In genomic region chr2:119352357-119352756, GRCh38 we compare ENCODE assay signal across 8 cellular contexts. TPM values are rescaled to one million over a fixed set of nuclear protein-coding genes. Genes with fewer than 3 reads are reported as not detected.
A peak's percentile ranks its signal among the peaks of the same experiment; 100 is the strongest.
DNase-seq lines count a peak whose midpoint lies in the region; ATAC-seq and TF ChIP-seq lines count a peak whose summit lies in the region.

No MANE protein-coding gene starts in this region.

- H3K27ac ChIP-seq in mammary epithelial cell (ENCODE audit: insufficient read depth, low read depth, low read length): no peak overlapping the region
- H3K27ac ChIP-seq in CD4-positive, alpha-beta T cell (ENCODE audit: low read depth, low read length): no peak overlapping the region

- dilution Hi-C loops in mammary epithelial cell (cut with HindIII; ENCODE audit: low sequenced_read_pairs): loop anchor here (5.0 kb wide), 1 partner anchor 55 kb away; no protein-coding TSS in a partner anchor

- BruUV-seq in mammary epithelial cell (replicated peaks; lab: Mats Ljungman, UMichigan): no TSS peak

- no peaks in the 10 kb centered on the region for H3K9me3 Mint-ChIP-seq in endothelial cell (ENCODE audit: unreplicated experiment)
- H3K9me3 Mint-ChIP-seq in CD4-positive, alpha-beta T cell: no peaks in the 10 kb centered on the region

- H3K4me2 ChIP-seq in mammary epithelial cell (ENCODE audit: insufficient read depth, low read depth, low read length): no peak overlapping the region

- no peaks in the 10 kb centered on the region for H3K36me3 ChIP-seq in mammary epithelial cell (ENCODE audit: insufficient read depth, low read length)

- no peaks in the 10 kb centered on the region for H3K79me2 ChIP-seq in mammary epithelial cell (ENCODE audit: insufficient read depth, low read length)

- H3K27me3 ChIP-seq in mammary epithelial cell (ENCODE audit: insufficient read depth, low read length): no peaks in the 10 kb centered on the region
- no peaks in the 10 kb centered on the region for H3K27me3 ChIP-seq in CD4-positive, alpha-beta T cell (ENCODE audit: control insufficient read depth, insufficient read depth, low read length)

- H3K27ac Mint-ChIP-seq in endothelial cell (ENCODE audit: unreplicated experiment): no peak overlapping the region
- no peak overlapping the region for H3K27ac Mint-ChIP-seq in CD4-positive, alpha-beta T cell

- H4K20me1 ChIP-seq in mammary epithelial cell (ENCODE audit: insufficient read depth, low read length): no peaks in the 10 kb centered on the region

- H3K9me3 ChIP-seq in mammary epithelial cell (replicated peaks; ENCODE audit: insufficient read depth, low read length): no peaks in the 10 kb centered on the region
- H3K9me3 ChIP-seq in CD4-positive, alpha-beta T cell (ENCODE audit: control insufficient read depth, low read length): no peaks in the 10 kb centered on the region

- H2AFZ ChIP-seq in mammary epithelial cell (ENCODE audit: low read depth, low read length): no peak overlapping the region

- TF ChIP-seq CTCF in mammary epithelial cell (conservative IDR thresholded peaks at IDR 0.05 in 1 of 2, IDR thresholded peaks at IDR 0.05 in 1 of 2; ENCODE audit: extremely low read depth in 1 of 2, insufficient read depth in 1 of 2, low read depth in 1 of 2, low read length in 2 of 2) (no peak), endothelial cell (IDR thresholded peaks at IDR 0.05; ENCODE audit: unreplicated experiment) (no peak)
- TF ChIP-seq CTCF in CD4-positive, alpha-beta T cell (IDR thresholded peaks at IDR 0.05): no peak

- DNase-seq in DMS 273 (lab: John Stamatoyannopoulos, UW; ENCODE audit: unreplicated experiment) (peak; percentile 67), mammary epithelial cell (peak; percentile 4), HT-29 (ENCODE audit: low spot score) (no peak), endothelial cell (ENCODE audit: low spot score) (no peak), T-helper 1 cell (no peak)
- no peak for DNase-seq in CD4-positive, alpha-beta T cell

- H3K4me1 Mint-ChIP-seq in endothelial cell (ENCODE audit: unreplicated experiment): peaks cover 11% of the 10 kb centered on the region
- peaks cover under 1% of the 10 kb centered on the region for H3K4me1 Mint-ChIP-seq in CD4-positive, alpha-beta T cell (ENCODE audit: low read depth)

- in situ Hi-C loops in mammary epithelial cell (cut with MboI; ENCODE audit: low sequenced_read_pairs in 2 of 2): no loop called here

- peak; percentile 96 for ATAC-seq in GM19463 (IDR thresholded peaks at IDR 0.05; ENCODE audit: unreplicated experiment)
- peak; percentile 94 for ATAC-seq in HG03432 (IDR thresholded peaks at IDR 0.05; ENCODE audit: unreplicated experiment)
- no peak for ATAC-seq in CD4-positive, alpha-beta T cell (ENCODE audit: poor library complexity)

- H3K4me1 ChIP-seq in mammary epithelial cell (ENCODE audit: insufficient read depth, low read length): no peaks in the 10 kb centered on the region

- H3K4me3 Mint-ChIP-seq in endothelial cell (ENCODE audit: unreplicated experiment): no peak overlapping the region
- H3K4me3 Mint-ChIP-seq in CD4-positive, alpha-beta T cell: no peak overlapping the region

- no peaks in the 10 kb centered on the region for H3K27me3 Mint-ChIP-seq in endothelial cell (ENCODE audit: unreplicated experiment)
- no peaks in the 10 kb centered on the region for H3K27me3 Mint-ChIP-seq in CD4-positive, alpha-beta T cell

- CTCF ChIA-PET in mammary epithelial cell (lab: Charles Lee; ENCODE audit: low non-redundant PET): no interaction called here
- CTCF ChIA-PET in CD4-positive, alpha-beta T cell (lab: Charles Lee): no interaction called here

- H3K9ac ChIP-seq in mammary epithelial cell (ENCODE audit: insufficient read depth, low read length): no peak overlapping the region

- H3K4me3 ChIP-seq in mammary epithelial cell (replicated peaks in 1 of 3; ENCODE audit: insufficient read depth in 1 of 3, low read depth in 2 of 3, low read length in 3 of 3): no peak overlapping the region

- POLR2A ChIA-PET in CD4-positive, alpha-beta T cell (lab: Charles Lee): no interaction called here

- H3K36me3 Mint-ChIP-seq in endothelial cell (ENCODE audit: low read depth, unreplicated experiment): no peaks in the 10 kb centered on the region
- H3K36me3 Mint-ChIP-seq in CD4-positive, alpha-beta T cell (ENCODE audit: low read depth): no peaks in the 10 kb centered on the region

- intact Hi-C loops in mammary epithelial cell (cut with micrococcal nuclease): no loop called here
- intact Hi-C loops in CD4-positive, alpha-beta T cell (cut with DNase I, micrococcal nuclease): no loop called here

RNA-seq across cellular contexts. Expression of gene C2orf76, which starts 14.3 kb away (rescaled TPM):
- total RNA-seq in mammary epithelial cell (1 to 10 TPM; 6.2 to 8.3 TPM), endothelial cell (ENCODE audit: unreplicated experiment) (10.8 TPM)
- 6.8 TPM for polyA plus RNA-seq in mammary epithelial cell
- polyA minus RNA-seq in mammary epithelial cell: 5.1 TPM
- 0.25 and 2.8 TPM in 2 replicates for total RNA-seq in HT-29 (2014; rRNA removed; shearing (Covaris generic))
- 1 to 10 TPM; 2.8 to 4.5 TPM for total RNA-seq in CD4-positive, alpha-beta T cell

RNA-seq across cellular contexts. Expression of gene DBI, which starts 14.4 kb away (rescaled TPM):
- total RNA-seq in mammary epithelial cell: 100 to 1,000 TPM in 1 of 2 donors, 10 to 100 TPM in 1; 36.5 to 217 TPM
- polyA plus RNA-seq in mammary epithelial cell: 583 TPM
- 109 TPM for polyA minus RNA-seq in mammary epithelial cell
- 152 and 179 TPM in 2 replicates for total RNA-seq in HT-29 (2014; rRNA removed; shearing (Covaris generic))
- total RNA-seq in endothelial cell (ENCODE audit: unreplicated experiment): 180 TPM
- total RNA-seq in CD4-positive, alpha-beta T cell: 10 to 100 TPM; 23.6 to 27.4 TPM

Comparison
In these comparisons a context has a peak if more than half of its experiments do, and no peak if none do; other contexts are left out.
1. DNase-seq: peak in DMS 273 (single experiment) and mammary epithelial cell (single experiment); none in HT-29 (single experiment), endothelial cell (single experiment), T-helper 1 cell (0 of 5) and CD4-positive, alpha-beta T cell (0 of 10).